Comparison of ENCODE assay signal across 21 cellular contexts in genomic region chr7:115252461-115252860, GRCh38.
"Had no signal": no experiment of that assay in that cellular context is flagged by ENCODE, and none has a peak within 500 bp of the region (broad histone marks: within the 10 kb centered on the region; RNA-seq: fewer than 3 reads in every experiment).

No MANE protein-coding gene starts in this region.

- ATAC-seq: activated CD8-positive, alpha-beta T cell treated with anti-CD3 and anti-CD28 coated beads, Interleukin-2, amount 10 ng/mL, durations not matched to agents 7 days and 5 days had no signal

- H3K9me3 ChIP-seq: ascending aorta had no signal

- H3K4me1 ChIP-seq: ascending aorta had no signal

- DNase-seq: activated CD4-positive, alpha-beta T cell treated with anti-CD3 and anti-CD28 coated beads, Interleukin-2, amount 10 ng/mL, durations not matched to agents 7 days and 5 days; activated CD4-positive, alpha-beta T cell treated with anti-CD3 and anti-CD28 coated beads, Interleukin-2, amount 50 U/mL, for 48 hours; activated CD8-positive, alpha-beta T cell treated with anti-CD3 and anti-CD28 coated beads, Interleukin-2, amount 10 ng/mL, durations not matched to agents 7 days and 5 days; activated gamma-delta T cell; activated naive CD4-positive, alpha-beta T cell treated with Interleukin-2 at 50 U/mL for 16 hours; activated naive CD8-positive, alpha-beta T cell treated with anti-CD3 and anti-CD28 coated beads, Interleukin-2, amount 10 ng/mL, durations not matched to agents 7 days and 5 days; activated T-cell treated with anti-CD3 and anti-CD28 coated beads, Interleukin-2, amount 50 U/mL, for 24 hours; amygdala; NCI-H1105; NCI-H1417 treated with DMSO at 0.1 percent for 48 hours; NCI-H187 treated with DMSO at 0.1 percent for 48 hours; NCI-H345; NCI-H524 treated with DMSO at 0.1 percent for 48 hours; NCI-H748 treated with DMSO at 0.1 percent for 48 hours; OCI-M1; Right ventricle myocardium superior; SW 1271; T1000 had no signal

- H3K27ac ChIP-seq: ascending aorta had no signal

- H3K27ac Mint-ChIP-seq: activated CD4-positive, alpha-beta T cell treated with anti-CD3 and anti-CD28 coated beads, Interleukin-2, amount 10 ng/mL, durations not matched to agents 7 days and 5 days; activated CD8-positive, alpha-beta T cell treated with anti-CD3 and anti-CD28 coated beads, Interleukin-2, amount 10 ng/mL, durations not matched to agents 7 days and 5 days; activated naive CD4-positive, alpha-beta T cell treated with anti-CD3 and anti-CD28 coated beads, Interleukin-2, amount 50 U/mL, for 24 hours; activated naive CD8-positive, alpha-beta T cell treated with anti-CD3 and anti-CD28 coated beads, Interleukin-2, amount 10 ng/mL, durations not matched to agents 7 days and 5 days; activated T-cell treated with anti-CD3 and anti-CD28 coated beads, Interleukin-2, amount 50 U/mL, for 24 hours; activated T-helper 2 cell treated with anti-CD3 and anti-CD28 coated beads, Interferon-gamma antibody, Interleukin-2, Interleukin-4, amounts not matched to agents 10 μg/mL and 5 μg/mL and 100 μg/mL, durations not matched to agents 14 hours and 24 hours and 36 hours had no signal

- H3K27me3 ChIP-seq: ascending aorta had no signal

- H3K4me1 Mint-ChIP-seq: activated CD4-positive, alpha-beta T cell treated with anti-CD3 and anti-CD28 coated beads, Interleukin-2, amount 10 ng/mL, durations not matched to agents 7 days and 5 days; activated naive CD4-positive, alpha-beta T cell treated with anti-CD3 and anti-CD28 coated beads, Interleukin-2, amount 50 U/mL, for 24 hours; activated naive CD8-positive, alpha-beta T cell treated with anti-CD3 and anti-CD28 coated beads, Interleukin-2, amount 10 ng/mL, durations not matched to agents 7 days and 5 days had no signal

- H3K36me3 ChIP-seq: ascending aorta had no signal

- H3K4me3 ChIP-seq: ascending aorta had no signal

- H3K4me3 Mint-ChIP-seq: activated CD4-positive, alpha-beta T cell treated with anti-CD3 and anti-CD28 coated beads, Interleukin-2, amount 10 ng/mL, durations not matched to agents 7 days and 5 days; activated CD8-positive, alpha-beta T cell treated with anti-CD3 and anti-CD28 coated beads, Interleukin-2, amount 10 ng/mL, durations not matched to agents 7 days and 5 days; activated naive CD4-positive, alpha-beta T cell treated with anti-CD3 and anti-CD28 coated beads, Interleukin-2, amount 50 U/mL, for 24 hours; activated naive CD8-positive, alpha-beta T cell treated with anti-CD3 and anti-CD28 coated beads, Interleukin-2, amount 10 ng/mL, durations not matched to agents 7 days and 5 days; activated T-cell treated with anti-CD3 and anti-CD28 coated beads, Interleukin-2, amount 50 U/mL, for 24 hours had no signal

- H3K27me3 Mint-ChIP-seq: activated CD4-positive, alpha-beta T cell treated with anti-CD3 and anti-CD28 coated beads, Interleukin-2, amount 10 ng/mL, durations not matched to agents 7 days and 5 days; activated naive CD4-positive, alpha-beta T cell treated with anti-CD3 and anti-CD28 coated beads, Interleukin-2, amount 50 U/mL, for 24 hours; activated naive CD8-positive, alpha-beta T cell treated with anti-CD3 and anti-CD28 coated beads, Interleukin-2, amount 10 ng/mL, durations not matched to agents 7 days and 5 days had no signal

- H3K36me3 Mint-ChIP-seq: activated naive CD4-positive, alpha-beta T cell treated with anti-CD3 and anti-CD28 coated beads, Interleukin-2, amount 50 U/mL, for 24 hours; activated naive CD8-positive, alpha-beta T cell treated with anti-CD3 and anti-CD28 coated beads, Interleukin-2, amount 10 ng/mL, durations not matched to agents 7 days and 5 days had no signal

- H3K9me3 Mint-ChIP-seq: activated CD4-positive, alpha-beta T cell treated with anti-CD3 and anti-CD28 coated beads, Interleukin-2, amount 10 ng/mL, durations not matched to agents 7 days and 5 days; activated naive CD4-positive, alpha-beta T cell treated with anti-CD3 and anti-CD28 coated beads, Interleukin-2, amount 50 U/mL, for 24 hours; activated naive CD8-positive, alpha-beta T cell treated with anti-CD3 and anti-CD28 coated beads, Interleukin-2, amount 10 ng/mL, durations not matched to agents 7 days and 5 days; activated T-cell treated with anti-CD3 and anti-CD28 coated beads, Interleukin-2, amount 50 U/mL, for 24 hours; activated T-helper 2 cell treated with anti-CD3 and anti-CD28 coated beads, Interferon-gamma antibody, Interleukin-2, Interleukin-4, amounts not matched to agents 10 μg/mL and 5 μg/mL and 100 μg/mL, durations not matched to agents 14 hours and 24 hours and 36 hours had no signal
